Comparison of ENCODE assay signal across 8 cellular contexts in genomic region chr20:50607436-50607835, GRCh38.
"Had no signal": no experiment of that assay in that cellular context is flagged by ENCODE, and none has a peak within 500 bp of the region (broad histone marks: within the 10 kb centered on the region; RNA-seq: fewer than 3 reads in every experiment).

No MANE protein-coding gene starts in this region.

- H3K9me3 Mint-ChIP-seq: HFFc6 had no signal

- H3K27ac ChIP-seq: GM23248, HL-60 had no signal

- H3K4me3 ChIP-seq: GM23248, HAP-1 had no signal

- H3K9ac ChIP-seq: GM23248 had no signal

- H3K9me3 ChIP-seq: HAP-1 had no signal

- H3K4me1 ChIP-seq: HAP-1 had no signal

- H3K27ac Mint-ChIP-seq: HFFc6, IgD-negative memory B cell had no signal

- H3K4me3 Mint-ChIP-seq: HFFc6 had no signal

- H3K36me3 ChIP-seq: HAP-1 had no signal

- ATAC-seq: HCT116 had no signal

- H3K36me3 Mint-ChIP-seq: IgD-negative memory B cell had no signal

- DNase-seq: GM23248, GOT3, HFFc6, KG1 had no signal

- H2AFZ ChIP-seq: GM23248 had no signal
